ENCODE assay signal across 16 cellular contexts in genomic region chrX:2572740-2573139, GRCh38.
A peak's percentile ranks its signal among the peaks of the same experiment; 100 is the strongest.
DNase-seq lines count a peak whose midpoint lies in the region; ATAC-seq and TF ChIP-seq lines count a peak whose summit lies in the region.
"Had no signal": no experiment of that assay in that cellular context is flagged by ENCODE, and none has a peak within 500 bp of the region (broad histone marks: within the 10 kb centered on the region; RNA-seq: fewer than 3 reads in every experiment).

No MANE protein-coding gene starts in this region.

- POLR2A ChIA-PET in activated CD8-positive, alpha-beta T cell treated with anti-CD3 and anti-CD28 coated beads for 36 hours (lab: Charles Lee): no interaction called here

- H3K4me1 Mint-ChIP-seq in osteocyte (ENCODE audit: unreplicated experiment) (peaks cover 31% of the 10 kb centered on the region), CD14-positive monocyte (no peaks in the 10 kb centered on the region)
- peaks cover 2% of the 10 kb centered on the region for H3K4me1 Mint-ChIP-seq in activated CD8-positive, alpha-beta T cell treated with anti-CD3 and anti-CD28 coated beads for 36 hours (ENCODE audit: low read depth)
- H3K4me1 Mint-ChIP-seq: neural crest cell had no signal

- CTCF ChIA-PET in activated CD8-positive, alpha-beta T cell treated with anti-CD3 and anti-CD28 coated beads for 36 hours (lab: Charles Lee): no interaction called here

- H3K27ac Mint-ChIP-seq in osteocyte (ENCODE audit: unreplicated experiment): peak overlapping the region; percentile 98
- H3K27ac Mint-ChIP-seq in activated CD8-positive, alpha-beta T cell treated with anti-CD3 and anti-CD28 coated beads for 36 hours: no peak overlapping the region
- no peak overlapping the region for H3K27ac Mint-ChIP-seq in CD14-positive monocyte
- H3K27ac Mint-ChIP-seq: activated T-cell treated with anti-CD3 and anti-CD28 coated beads, Interleukin-2, amount 50 U/mL, for 24 hours had no signal

- H3K9me3 Mint-ChIP-seq in osteocyte (ENCODE audit: unreplicated experiment): peaks cover 12% of the 10 kb centered on the region
- H3K9me3 Mint-ChIP-seq in activated CD8-positive, alpha-beta T cell treated with anti-CD3 and anti-CD28 coated beads for 36 hours: no peaks in the 10 kb centered on the region
- H3K9me3 Mint-ChIP-seq in CD14-positive monocyte: peaks cover 0 to 9% (median 4%) of the 10 kb centered on the region in 7 donors

- ATAC-seq in activated CD8-positive, alpha-beta T cell treated with anti-CD3 and anti-CD28 coated beads for 36 hours: no peak
- ATAC-seq: activated CD4-positive, CD25-positive, alpha-beta regulatory T cell treated with anti-CD3 and anti-CD28 coated beads, Interleukin-2, amount 50 U/mL, for 24 hours; body of pancreas; heart left ventricle; left lobe of liver had no signal

- TF ChIP-seq CTCF in cardiac fibroblast (IDR thresholded peaks at IDR 0.05; ENCODE audit: low read depth, low read length) (no peak), osteocyte (IDR thresholded peaks at IDR 0.05) (no peak), CD14-positive monocyte (IDR thresholded peaks at IDR 0.05) (no peak)
- no peak for TF ChIP-seq CTCF in activated CD8-positive, alpha-beta T cell treated with anti-CD3 and anti-CD28 coated beads for 36 hours (IDR thresholded peaks at IDR 0.05)

- no peak overlapping the region for H3K4me3 ChIP-seq in cardiac fibroblast (replicated peaks in 1 of 2; ENCODE audit: low read depth in 2 of 2, low read length in 2 of 2)
- H3K4me3 ChIP-seq: body of pancreas, heart left ventricle had no signal

- H3K4me3 Mint-ChIP-seq in osteocyte (ENCODE audit: unreplicated experiment) (peak overlapping the region; percentile 22), CD14-positive monocyte (no peak overlapping the region)
- H3K4me3 Mint-ChIP-seq in activated CD8-positive, alpha-beta T cell treated with anti-CD3 and anti-CD28 coated beads for 36 hours: no peak overlapping the region
- H3K4me3 Mint-ChIP-seq: activated T-cell treated with anti-CD3 and anti-CD28 coated beads, Interleukin-2, amount 50 U/mL, for 24 hours; neural crest cell had no signal

- H3K36me3 Mint-ChIP-seq in osteocyte (ENCODE audit: unreplicated experiment): peaks cover 7% of the 10 kb centered on the region
- no peaks in the 10 kb centered on the region for H3K36me3 Mint-ChIP-seq in activated CD8-positive, alpha-beta T cell treated with anti-CD3 and anti-CD28 coated beads for 36 hours (ENCODE audit: low read depth)
- no peaks in the 10 kb centered on the region for H3K36me3 Mint-ChIP-seq in CD14-positive monocyte

- peak; percentile 29 for DNase-seq in DMS153 (lab: John Stamatoyannopoulos, UW)
- no peak for DNase-seq in DMS153 treated with DMSO at 0.1 percent for 48 hours (lab: John Stamatoyannopoulos, UW; ENCODE audit: unreplicated experiment)
- peak; percentile 45 for DNase-seq in NCI-H460 (ENCODE audit: extremely low read depth, low read depth)
- peak; percentile 7 to 60 for DNase-seq in cardiac fibroblast (ENCODE audit: low read depth in 2 of 2)
- no peak for DNase-seq in osteocyte (ENCODE audit: extremely low spot score, unreplicated experiment)
- DNase-seq in activated CD8-positive, alpha-beta T cell treated with anti-CD3 and anti-CD28 coated beads for 36 hours: no peak
- DNase-seq in activated gamma-delta T cell treated with Interleukin-2 at 50 U/mL for 16 hours: no peak
- DNase-seq in CD14-positive monocyte (ENCODE audit: low spot score): no peak
- DNase-seq: activated T-cell treated with anti-CD3 and anti-CD28 coated beads, Interleukin-2, amount 50 U/mL, for 24 hours; body of pancreas; heart left ventricle; NCI-H1694 treated with DMSO at 0.1 percent for 48 hours; SW 1271 had no signal

- no peaks in the 10 kb centered on the region for H3K27me3 Mint-ChIP-seq in osteocyte (ENCODE audit: unreplicated experiment)
- no peaks in the 10 kb centered on the region for H3K27me3 Mint-ChIP-seq in activated CD8-positive, alpha-beta T cell treated with anti-CD3 and anti-CD28 coated beads for 36 hours
- peaks cover 0 to 2% (median 1%) of the 10 kb centered on the region in 3 donors for H3K27me3 Mint-ChIP-seq in CD14-positive monocyte (ENCODE audit: low read depth in 3 of 3)

- intact Hi-C loops in activated CD8-positive, alpha-beta T cell treated with anti-CD3 and anti-CD28 coated beads for 36 hours (cut with micrococcal nuclease): no loop called here
- intact Hi-C loops in CD14-positive monocyte (cut with micrococcal nuclease): no loop called here

Comparison
In these comparisons a context has a peak if more than half of its experiments do, and no peak if none do; other contexts are left out.
1. DNase-seq: peak in DMS153 (single experiment), NCI-H460 (single experiment) and cardiac fibroblast (2 of 2); none in DMS153 treated with DMSO at 0.1 percent for 48 hours (single experiment), osteocyte (single experiment), activated CD8-positive, alpha-beta T cell treated with anti-CD3 and anti-CD28 coated beads for 36 hours (single experiment), activated gamma-delta T cell treated with Interleukin-2 at 50 U/mL for 16 hours (single experiment) and CD14-positive monocyte (single experiment).